1 cellular context compared by ENCODE assay signal in the genomic region with DNA sequence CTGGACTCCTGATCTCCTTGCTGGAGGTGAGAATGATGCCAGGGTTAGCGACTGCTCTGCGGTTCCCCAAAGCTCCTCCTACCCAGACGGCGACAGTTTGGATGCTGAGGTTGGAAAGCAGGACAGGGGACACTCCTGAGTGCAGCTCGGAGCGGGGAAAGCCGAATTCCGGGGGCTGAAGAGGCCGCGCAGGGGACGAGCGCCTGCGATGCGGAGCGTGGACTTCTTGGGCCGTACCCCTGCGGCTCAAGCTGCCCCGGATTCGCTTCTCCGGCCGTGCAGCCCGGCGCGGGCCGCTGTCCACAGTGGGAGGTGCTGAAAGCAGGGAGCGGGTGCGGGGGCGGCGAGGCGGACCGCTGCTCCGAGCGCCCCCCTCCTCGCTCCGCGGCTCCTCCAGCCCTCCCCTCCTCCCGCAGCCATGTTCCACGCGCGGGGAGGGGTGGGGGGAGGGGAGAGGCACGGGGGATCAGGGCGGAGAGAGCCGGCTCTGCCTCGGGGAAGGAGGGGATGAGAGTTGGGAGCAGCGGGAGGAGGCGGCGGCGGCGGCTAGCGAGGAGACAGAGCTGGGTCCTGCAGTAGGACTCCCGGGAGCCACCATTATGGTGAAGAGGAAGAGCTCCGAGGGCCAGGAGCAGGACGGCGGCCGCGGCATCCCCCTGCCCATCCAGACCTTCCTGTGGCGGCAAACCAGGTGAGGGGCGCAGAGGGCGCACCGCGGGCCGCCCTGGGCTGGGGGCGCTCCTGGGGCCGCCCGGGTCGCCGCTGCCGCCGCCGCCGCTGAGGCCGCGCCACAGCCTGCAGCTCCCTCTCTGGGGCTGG.
TF ChIP-seq lines count a peak whose summit lies in the region.

A gene with protein sequence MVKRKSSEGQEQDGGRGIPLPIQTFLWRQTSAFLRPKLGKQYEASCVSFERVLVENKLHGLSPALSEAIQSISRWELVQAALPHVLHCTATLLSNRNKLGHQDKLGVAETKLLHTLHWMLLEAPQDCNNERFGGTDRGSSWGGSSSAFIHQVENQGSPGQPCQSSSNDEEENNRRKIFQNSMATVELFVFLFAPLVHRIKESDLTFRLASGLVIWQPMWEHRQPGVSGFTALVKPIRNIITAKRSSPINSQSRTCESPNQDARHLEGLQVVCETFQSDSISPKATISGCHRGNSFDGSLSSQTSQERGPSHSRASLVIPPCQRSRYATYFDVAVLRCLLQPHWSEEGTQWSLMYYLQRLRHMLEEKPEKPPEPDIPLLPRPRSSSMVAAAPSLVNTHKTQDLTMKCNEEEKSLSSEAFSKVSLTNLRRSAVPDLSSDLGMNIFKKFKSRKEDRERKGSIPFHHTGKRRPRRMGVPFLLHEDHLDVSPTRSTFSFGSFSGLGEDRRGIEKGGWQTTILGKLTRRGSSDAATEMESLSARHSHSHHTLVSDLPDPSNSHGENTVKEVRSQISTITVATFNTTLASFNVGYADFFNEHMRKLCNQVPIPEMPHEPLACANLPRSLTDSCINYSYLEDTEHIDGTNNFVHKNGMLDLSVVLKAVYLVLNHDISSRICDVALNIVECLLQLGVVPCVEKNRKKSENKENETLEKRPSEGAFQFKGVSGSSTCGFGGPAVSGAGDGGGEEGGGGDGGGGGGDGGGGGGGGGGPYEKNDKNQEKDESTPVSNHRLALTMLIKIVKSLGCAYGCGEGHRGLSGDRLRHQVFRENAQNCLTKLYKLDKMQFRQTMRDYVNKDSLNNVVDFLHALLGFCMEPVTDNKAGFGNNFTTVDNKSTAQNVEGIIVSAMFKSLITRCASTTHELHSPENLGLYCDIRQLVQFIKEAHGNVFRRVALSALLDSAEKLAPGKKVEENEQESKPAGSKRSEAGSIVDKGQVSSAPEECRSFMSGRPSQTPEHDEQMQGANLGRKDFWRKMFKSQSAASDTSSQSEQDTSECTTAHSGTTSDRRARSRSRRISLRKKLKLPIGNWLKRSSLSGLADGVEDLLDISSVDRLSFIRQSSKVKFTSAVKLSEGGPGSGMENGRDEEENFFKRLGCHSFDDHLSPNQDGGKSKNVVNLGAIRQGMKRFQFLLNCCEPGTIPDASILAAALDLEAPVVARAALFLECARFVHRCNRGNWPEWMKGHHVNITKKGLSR (N-terminal part only) (plus strand): TSS at position 359 of the 819 bp plus-strand sequence. CDS start 241 bp downstream, at position 600.

TF ChIP-seq in GM12878, 131 proteins besides CTCF, POLR2A, EP300 and RAD21 (continued from another document):
- TF ChIP-seq, protein P1, sequence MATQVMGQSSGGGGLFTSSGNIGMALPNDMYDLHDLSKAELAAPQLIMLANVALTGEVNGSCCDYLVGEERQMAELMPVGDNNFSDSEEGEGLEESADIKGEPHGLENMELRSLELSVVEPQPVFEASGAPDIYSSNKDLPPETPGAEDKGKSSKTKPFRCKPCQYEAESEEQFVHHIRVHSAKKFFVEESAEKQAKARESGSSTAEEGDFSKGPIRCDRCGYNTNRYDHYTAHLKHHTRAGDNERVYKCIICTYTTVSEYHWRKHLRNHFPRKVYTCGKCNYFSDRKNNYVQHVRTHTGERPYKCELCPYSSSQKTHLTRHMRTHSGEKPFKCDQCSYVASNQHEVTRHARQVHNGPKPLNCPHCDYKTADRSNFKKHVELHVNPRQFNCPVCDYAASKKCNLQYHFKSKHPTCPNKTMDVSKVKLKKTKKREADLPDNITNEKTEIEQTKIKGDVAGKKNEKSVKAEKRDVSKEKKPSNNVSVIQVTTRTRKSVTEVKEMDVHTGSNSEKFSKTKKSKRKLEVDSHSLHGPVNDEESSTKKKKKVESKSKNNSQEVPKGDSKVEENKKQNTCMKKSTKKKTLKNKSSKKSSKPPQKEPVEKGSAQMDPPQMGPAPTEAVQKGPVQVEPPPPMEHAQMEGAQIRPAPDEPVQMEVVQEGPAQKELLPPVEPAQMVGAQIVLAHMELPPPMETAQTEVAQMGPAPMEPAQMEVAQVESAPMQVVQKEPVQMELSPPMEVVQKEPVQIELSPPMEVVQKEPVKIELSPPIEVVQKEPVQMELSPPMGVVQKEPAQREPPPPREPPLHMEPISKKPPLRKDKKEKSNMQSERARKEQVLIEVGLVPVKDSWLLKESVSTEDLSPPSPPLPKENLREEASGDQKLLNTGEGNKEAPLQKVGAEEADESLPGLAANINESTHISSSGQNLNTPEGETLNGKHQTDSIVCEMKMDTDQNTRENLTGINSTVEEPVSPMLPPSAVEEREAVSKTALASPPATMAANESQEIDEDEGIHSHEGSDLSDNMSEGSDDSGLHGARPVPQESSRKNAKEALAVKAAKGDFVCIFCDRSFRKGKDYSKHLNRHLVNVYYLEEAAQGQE (IDR thresholded peaks at IDR 0.05; ENCODE audit: low read depth, low read length): peak; percentile 93
- no peak for TF ChIP-seq POLR2AphosphoS5 (IDR thresholded peaks at IDR 0.05; ENCODE audit: low read length)
